12 cellular contexts compared by ENCODE assay signal in the genomic region with DNA sequence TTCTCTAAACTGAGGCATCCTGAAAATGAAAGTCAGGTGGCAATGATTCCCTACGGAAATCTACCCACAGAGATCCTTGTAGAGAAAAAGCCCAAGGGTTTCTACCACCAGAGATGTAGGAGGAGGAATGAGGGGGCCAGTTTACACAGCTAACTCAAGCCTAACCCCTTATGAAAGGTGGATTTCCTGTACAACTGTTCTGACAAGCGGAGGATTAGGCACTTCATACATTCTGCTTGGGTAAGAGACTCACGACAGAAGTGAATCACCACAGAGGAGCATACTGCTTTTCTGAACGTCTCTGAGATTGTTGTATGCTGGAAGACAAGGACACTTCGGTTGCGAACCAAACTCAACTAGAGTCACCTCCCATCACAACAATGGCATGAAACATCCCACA.
A peak's percentile ranks its signal among the peaks of the same experiment; 100 is the strongest.
DNase-seq lines count a peak whose midpoint lies in the region; ATAC-seq and TF ChIP-seq lines count a peak whose summit lies in the region.
"Had no signal": no experiment of that assay in that cellular context is flagged by ENCODE, and none has a peak within 500 bp of the region (broad histone marks: within the 10 kb centered on the region; RNA-seq: fewer than 3 reads in every experiment).

No MANE protein-coding gene starts in this region.

- H3K27ac ChIP-seq in heart right ventricle: peak overlapping the region in 8 of 10 donors; percentile 20 to 86 (median 45)
- peak overlapping the region; percentile 95 for H3K27ac ChIP-seq in brain microvascular endothelial cell
- peak overlapping the region; percentile 24 for H3K27ac ChIP-seq in upper lobe of right lung

- H3K4me1 ChIP-seq in heart right ventricle: peaks cover 0 to 63% (median 44%) of the 10 kb centered on the region in 9 donors
- peaks cover 31% of the 10 kb centered on the region for H3K4me1 ChIP-seq in upper lobe of right lung

- H3K4me3 ChIP-seq in heart right ventricle: no peak overlapping the region
- no peak overlapping the region for H3K4me3 ChIP-seq in brain microvascular endothelial cell (ENCODE audit: low read depth, low read length)
- no peak overlapping the region for H3K4me3 ChIP-seq in upper lobe of right lung
- H3K4me3 ChIP-seq: body of pancreas had no signal

- no peaks in the 10 kb centered on the region for H3K9me3 Mint-ChIP-seq in nephron

- intact Hi-C loops in heart right ventricle (cut with DNase I): loop anchor here in 4 of 10 donors (2.0 to 10.0 kb wide), 4 partner anchors 54 to 136 kb away; no protein-coding TSS in a partner anchor
- intact Hi-C loops in left cardiac atrium (cut with DNase I): loop anchor here in 1 of 2 donors (10.0 kb wide), 1 partner anchor 56 kb away; no protein-coding TSS in a partner anchor
- intact Hi-C loops in upper lobe of right lung (cut with DNase I): no loop called here

- peak overlapping the region; percentile 80 to 84 (median 83) for H3K27ac Mint-ChIP-seq in nephron

- no peak for TF ChIP-seq CTCF in heart right ventricle (IDR thresholded peaks at IDR 0.05)
- no peak for TF ChIP-seq CTCF in brain microvascular endothelial cell (IDR thresholded peaks at IDR 0.05; ENCODE audit: low read depth, low read length, missing control alignments)
- TF ChIP-seq CTCF in nephron (IDR thresholded peaks at IDR 0.05; ENCODE audit: unreplicated experiment in 3 of 3): no peak
- TF ChIP-seq CTCF in upper lobe of right lung (IDR thresholded peaks at IDR 0.05): no peak

- DNase-seq in heart right ventricle: no peak
- no peak for DNase-seq in left cardiac atrium
- DNase-seq in brain microvascular endothelial cell: no peak
- DNase-seq in upper lobe of right lung: no peak
- DNase-seq in NCI-H1105 treated with DMSO at 0.1 percent for 48 hours (lab: John Stamatoyannopoulos, UW): no peak
- DNase-seq: body of pancreas, DMS79, NCI-H146, NCI-H748 treated with DMSO at 0.1 percent for 48 hours had no signal

- peaks cover 40% of the 10 kb centered on the region for H3K36me3 Mint-ChIP-seq in nephron (ENCODE audit: low read depth)

- H3K9me3 ChIP-seq in heart right ventricle (no peaks in the 10 kb centered on the region), upper lobe of right lung (no peaks in the 10 kb centered on the region)
- H3K9me3 ChIP-seq: body of pancreas had no signal

- ATAC-seq in heart right ventricle (no peak), left cardiac atrium (no peak), upper lobe of right lung (no peak), HG03460 (IDR thresholded peaks at IDR 0.05; ENCODE audit: unreplicated experiment) (no peak), GM21447 (IDR thresholded peaks at IDR 0.05; ENCODE audit: unreplicated experiment) (no peak)
- ATAC-seq: body of pancreas had no signal

- H3K4me1 Mint-ChIP-seq in nephron: peaks cover 67% of the 10 kb centered on the region

- in situ Hi-C loops in brain microvascular endothelial cell (cut with HindIII; ENCODE audit: low pct_ligation_motif_present, low sequenced_read_pairs): no loop called here

- H3K4me3 Mint-ChIP-seq in nephron: no peak overlapping the region

- no peaks in the 10 kb centered on the region for H3K27me3 Mint-ChIP-seq in nephron (ENCODE audit: low read depth)

- H3K36me3 ChIP-seq in heart right ventricle (peaks cover 0 to 60% (median 3%) of the 10 kb centered on the region in 9 donors), brain microvascular endothelial cell (replicated peaks) (no peaks in the 10 kb centered on the region), upper lobe of right lung (no peaks in the 10 kb centered on the region)

- H3K27me3 ChIP-seq in heart right ventricle: no peaks in the 10 kb centered on the region
- no peaks in the 10 kb centered on the region for H3K27me3 ChIP-seq in brain microvascular endothelial cell (replicated peaks)
- no peaks in the 10 kb centered on the region for H3K27me3 ChIP-seq in upper lobe of right lung
- H3K27me3 ChIP-seq: body of pancreas had no signal

- WGBS in heart right ventricle, 2 donors: 73 to 77% methylated on average over 6 of the region's 6 CpGs

Comparison
In these comparisons a context has a peak if more than half of its experiments do, and no peak if none do; other contexts are left out.
1. H3K27ac ChIP-seq: peak in every context shown above with its lines; median percentile 95 in brain microvascular endothelial cell; 45 in heart right ventricle; 24 in upper lobe of right lung.